17 cellular contexts compared by ENCODE assay signal in the genomic region with DNA sequence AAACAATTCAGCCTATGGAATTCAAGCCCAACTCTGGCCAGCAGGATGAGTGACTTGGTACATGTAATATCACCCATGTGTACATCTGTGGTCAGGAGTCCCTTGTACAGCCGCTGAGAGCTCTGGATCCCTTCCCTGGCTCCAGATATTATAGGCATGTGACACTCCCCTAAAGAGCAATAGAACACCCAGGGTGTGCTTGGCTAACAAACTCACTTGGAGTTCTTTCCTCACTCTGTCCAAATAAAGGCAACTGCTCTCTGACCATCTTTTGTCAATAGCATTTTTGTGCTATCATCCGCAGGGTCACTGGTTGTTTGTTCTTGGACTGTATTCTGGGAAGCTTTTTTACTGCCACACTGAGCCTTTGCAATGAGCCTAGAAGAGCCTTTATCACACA.
DNase-seq lines count a peak whose midpoint lies in the region; ATAC-seq and TF ChIP-seq lines count a peak whose summit lies in the region.
"Had no signal": no experiment of that assay in that cellular context is flagged by ENCODE, and none has a peak within 500 bp of the region (broad histone marks: within the 10 kb centered on the region; RNA-seq: fewer than 3 reads in every experiment).

No MANE protein-coding gene starts in this region.

- H3K9me3 ChIP-seq in PC-3 (ENCODE audit: low read length) (no peaks in the 10 kb centered on the region), neural progenitor cell (ENCODE audit: low read depth) (no peaks in the 10 kb centered on the region)
- H3K9me3 ChIP-seq: SK-N-SH had no signal

- BruUV-seq in PC-3 (replicated peaks; lab: Mats Ljungman, UMichigan), result no TSS peak

- peak; percentile 65 for ATAC-seq in PC-3
- ATAC-seq in left cardiac atrium, result peak; percentile 76 to 98
- no peak for ATAC-seq in HG02852 (IDR thresholded peaks at IDR 0.05; ENCODE audit: unreplicated experiment)
- ATAC-seq in GM21528 (IDR thresholded peaks at IDR 0.05; ENCODE audit: low FRiP score, unreplicated experiment), result no peak
- ATAC-seq in HG02623 (IDR thresholded peaks at IDR 0.05; ENCODE audit: unreplicated experiment), result no peak
- ATAC-seq in activated naive CD8-positive, alpha-beta T cell treated with anti-CD3 and anti-CD28 coated beads, Interleukin-2, amount 50 U/mL, for 24 hours, result no peak
- ATAC-seq: stimulated activated memory B cell treated with anti-CD40 and anti-IgM and Interleukin-4, amounts not matched to agents 10 μg/mL and 1 μg/mL and 100 μg/mL, for 72 hours had no signal

- TF ChIP-seq CTCF in AG10803 (conservative IDR thresholded peaks at IDR 0.05; ENCODE audit: low read length) (no peak), PC-3 (conservative IDR thresholded peaks at IDR 0.05; ENCODE audit: low read depth, low read length) (no peak), neural progenitor cell (IDR thresholded peaks at IDR 0.05) (no peak)

- DNase-seq in AG10803 (ENCODE audit: low read depth), result peak; percentile 54
- peak; percentile 13 for DNase-seq in PC-3
- no peak for DNase-seq in left cardiac atrium
- DNase-seq in neural progenitor cell (ENCODE audit: low spot score), result no peak
- no peak for DNase-seq in activated naive CD8-positive, alpha-beta T cell treated with anti-CD3 and anti-CD28 coated beads, Interleukin-2, amount 50 U/mL, for 24 hours
- DNase-seq: ACHN; activated effector memory CD4-positive, alpha-beta T cell treated with Interleukin-2 at 50 U/mL for 16 hours; endodermal cell; kidney; naive B cell; NCI-H1417; SK-N-SH had no signal

- POLR2A ChIA-PET in PC-3 (lab: Charles Lee; ENCODE audit: unreplicated experiment), result interaction anchor here (0.6 kb wide), 1 partner anchor 163 kb away, joined by 4 read pairs; no protein-coding TSS in a partner anchor

- H3K9me2 ChIP-seq in PC-3 (replicated peaks; ENCODE audit: low read length), result no peaks in the 10 kb centered on the region
- H3K9me2 ChIP-seq: SK-N-SH had no signal

- H3K4me3 Mint-ChIP-seq in neural progenitor cell, result no peak overlapping the region
- no peak overlapping the region for H3K4me3 Mint-ChIP-seq in activated naive CD8-positive, alpha-beta T cell treated with anti-CD3 and anti-CD28 coated beads, Interleukin-2, amount 50 U/mL, for 24 hours
- H3K4me3 Mint-ChIP-seq: endodermal cell; IgD-negative memory B cell; naive B cell; stimulated activated memory B cell treated with anti-CD40 and anti-IgM and Interleukin-4, amounts not matched to agents 10 μg/mL and 1 μg/mL and 100 μg/mL, for 72 hours had no signal

- CTCF ChIA-PET in PC-3 (lab: Charles Lee), result no interaction called here

- H3K27me3 Mint-ChIP-seq in neural progenitor cell (ENCODE audit: insufficient read depth, low read depth), result no peaks in the 10 kb centered on the region
- H3K27me3 Mint-ChIP-seq in activated naive CD8-positive, alpha-beta T cell treated with anti-CD3 and anti-CD28 coated beads, Interleukin-2, amount 50 U/mL, for 24 hours, result no peaks in the 10 kb centered on the region
- H3K27me3 Mint-ChIP-seq: stimulated activated memory B cell treated with anti-CD40 and anti-IgM and Interleukin-4, amounts not matched to agents 10 μg/mL and 1 μg/mL and 100 μg/mL, for 72 hours had no signal

- H3K27me3 ChIP-seq in PC-3 (ENCODE audit: low read length), result no peaks in the 10 kb centered on the region
- no peaks in the 10 kb centered on the region for H3K27me3 ChIP-seq in neural progenitor cell

- peaks cover 14% of the 10 kb centered on the region for H3K9me3 Mint-ChIP-seq in neural progenitor cell
- no peaks in the 10 kb centered on the region for H3K9me3 Mint-ChIP-seq in activated naive CD8-positive, alpha-beta T cell treated with anti-CD3 and anti-CD28 coated beads, Interleukin-2, amount 50 U/mL, for 24 hours
- H3K9me3 Mint-ChIP-seq: endodermal cell; IgD-negative memory B cell; stimulated activated memory B cell treated with anti-CD40 and anti-IgM and Interleukin-4, amounts not matched to agents 10 μg/mL and 1 μg/mL and 100 μg/mL, for 72 hours had no signal

- intact Hi-C loops in PC-3 (cut with micrococcal nuclease), result no loop called here
- intact Hi-C loops in left cardiac atrium (cut with DNase I), result no loop called here

- no peaks in the 10 kb centered on the region for H3F3A ChIP-seq in PC-3 (ENCODE audit: low read length, unreplicated experiment)
- H3F3A ChIP-seq in neural progenitor cell (ENCODE audit: low read depth), result no peaks in the 10 kb centered on the region

- H3K4me3 ChIP-seq in AG10803 (ENCODE audit: low read length), result no peak overlapping the region
- H3K4me3 ChIP-seq in PC-3 (ENCODE audit: low read length), result no peak overlapping the region
- H3K4me3 ChIP-seq in neural progenitor cell, result no peak overlapping the region

- H3K4me1 Mint-ChIP-seq in neural progenitor cell, result no peaks in the 10 kb centered on the region
- H3K4me1 Mint-ChIP-seq in activated naive CD8-positive, alpha-beta T cell treated with anti-CD3 and anti-CD28 coated beads, Interleukin-2, amount 50 U/mL, for 24 hours, result no peaks in the 10 kb centered on the region
- H3K4me1 Mint-ChIP-seq: IgD-negative memory B cell; naive B cell; stimulated activated memory B cell treated with anti-CD40 and anti-IgM and Interleukin-4, amounts not matched to agents 10 μg/mL and 1 μg/mL and 100 μg/mL, for 72 hours had no signal

- no peaks in the 10 kb centered on the region for H3K36me3 ChIP-seq in PC-3 (ENCODE audit: low read depth, low read length)
- no peaks in the 10 kb centered on the region for H3K36me3 ChIP-seq in neural progenitor cell

- H3K36me3 Mint-ChIP-seq in neural progenitor cell, result no peaks in the 10 kb centered on the region
- H3K36me3 Mint-ChIP-seq in activated naive CD8-positive, alpha-beta T cell treated with anti-CD3 and anti-CD28 coated beads, Interleukin-2, amount 50 U/mL, for 24 hours (ENCODE audit: low read depth), result no peaks in the 10 kb centered on the region
- H3K36me3 Mint-ChIP-seq: naive B cell; stimulated activated memory B cell treated with anti-CD40 and anti-IgM and Interleukin-4, amounts not matched to agents 10 μg/mL and 1 μg/mL and 100 μg/mL, for 72 hours had no signal

- H3K79me2 ChIP-seq in PC-3 (ENCODE audit: low read length) (no peaks in the 10 kb centered on the region), neural progenitor cell (ENCODE audit: low read depth) (no peaks in the 10 kb centered on the region)

- H3K27ac ChIP-seq in PC-3 (ENCODE audit: low read length) (no peak overlapping the region), neural progenitor cell (no peak overlapping the region)

- H2AFZ ChIP-seq in PC-3 (ENCODE audit: low read length) (no peak overlapping the region), neural progenitor cell (replicated peaks) (no peak overlapping the region)

- H3K4me2 ChIP-seq in PC-3 (ENCODE audit: low read length) (no peak overlapping the region), neural progenitor cell (no peak overlapping the region)
- H3K4me2 ChIP-seq: SK-N-SH had no signal

- H3K27ac Mint-ChIP-seq in neural progenitor cell, result peak overlapping the region; percentile 36
- no peak overlapping the region for H3K27ac Mint-ChIP-seq in activated naive CD8-positive, alpha-beta T cell treated with anti-CD3 and anti-CD28 coated beads, Interleukin-2, amount 50 U/mL, for 24 hours
- H3K27ac Mint-ChIP-seq: endodermal cell; IgD-negative memory B cell; naive B cell; stimulated activated memory B cell treated with anti-CD40 and anti-IgM and Interleukin-4, amounts not matched to agents 10 μg/mL and 1 μg/mL and 100 μg/mL, for 72 hours had no signal

- H4K20me1 ChIP-seq in PC-3 (ENCODE audit: low read length) (no peaks in the 10 kb centered on the region), neural progenitor cell (ENCODE audit: low read depth) (no peaks in the 10 kb centered on the region)

- H3K4me1 ChIP-seq in PC-3 (ENCODE audit: insufficient read depth, low read length), result peaks cover 22% of the 10 kb centered on the region
- H3K4me1 ChIP-seq in neural progenitor cell, result no peaks in the 10 kb centered on the region

- H3K9ac ChIP-seq in PC-3 (ENCODE audit: low read length), result no peak overlapping the region
- no peak overlapping the region for H3K9ac ChIP-seq in neural progenitor cell
- H3K9ac ChIP-seq: SK-N-SH had no signal

Comparison
In these comparisons a context has a peak if more than half of its experiments do, and no peak if none do; other contexts are left out.
1. DNase-seq: peak in AG10803 (single experiment) and PC-3 (single experiment); none in left cardiac atrium (single experiment), neural progenitor cell (single experiment) and activated naive CD8-positive, alpha-beta T cell treated with anti-CD3 and anti-CD28 coated beads, Interleukin-2, amount 50 U/mL, for 24 hours (single experiment).
2. ATAC-seq: peak in PC-3 (single experiment) and left cardiac atrium (2 of 2); none in HG02852 (single experiment), GM21528 (single experiment), HG02623 (single experiment) and activated naive CD8-positive, alpha-beta T cell treated with anti-CD3 and anti-CD28 coated beads, Interleukin-2, amount 50 U/mL, for 24 hours (single experiment).